In the genomic region with DNA sequence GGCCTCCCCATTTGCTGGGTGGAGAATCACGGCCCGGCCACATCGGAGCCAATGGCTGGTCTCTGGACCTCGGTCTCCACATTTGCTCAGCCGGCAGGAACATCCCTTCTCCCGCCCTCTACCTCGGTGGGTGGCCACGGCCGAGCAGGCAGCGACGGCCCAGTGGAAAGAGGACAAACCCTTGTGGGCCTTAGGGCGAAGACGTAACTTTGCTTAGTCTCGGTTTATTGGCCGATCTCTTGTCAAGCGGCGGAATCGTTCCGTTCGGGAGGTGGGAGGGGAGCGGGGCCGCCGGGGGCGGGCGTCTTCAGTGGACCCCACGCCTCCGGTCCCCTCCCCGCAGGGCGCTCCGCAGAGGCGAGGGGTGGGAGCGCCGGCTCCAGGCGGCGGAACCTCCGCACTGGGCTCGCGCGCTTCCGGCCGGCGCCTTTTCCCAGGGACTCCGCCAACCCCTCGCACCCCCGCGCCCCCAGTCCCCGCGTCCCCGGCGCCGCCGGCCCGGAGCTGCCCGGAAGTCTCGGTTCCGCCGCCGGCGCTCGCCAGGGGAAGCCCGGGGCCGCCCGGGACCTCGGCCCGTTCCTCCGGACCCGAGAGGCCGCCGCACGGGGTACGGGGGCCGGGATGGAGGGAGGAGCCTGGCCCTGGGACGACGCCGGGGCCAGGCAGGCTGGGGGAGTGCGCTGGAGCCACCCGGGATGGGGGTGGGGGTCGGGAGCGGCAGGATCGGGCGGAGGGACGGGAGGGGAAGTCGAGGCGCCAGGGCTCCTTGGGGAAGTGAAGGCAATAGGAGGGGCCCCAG, we compare ENCODE assay signal across 1 cellular context.
TF ChIP-seq lines count a peak whose summit lies in the region.

Gene ZNF580, plus strand, starts transcription at position 426 of the 799 bp plus-strand sequence. CDS start 1,507 bp downstream, outside the sequence.

TF ChIP-seq in SK-N-SH treated with all-trans-retinoic acid at 6 μM for 48 hours, 23 proteins besides CTCF, POLR2A, EP300 and RAD21 (continued from another document):
- TF ChIP-seq, protein P1, sequence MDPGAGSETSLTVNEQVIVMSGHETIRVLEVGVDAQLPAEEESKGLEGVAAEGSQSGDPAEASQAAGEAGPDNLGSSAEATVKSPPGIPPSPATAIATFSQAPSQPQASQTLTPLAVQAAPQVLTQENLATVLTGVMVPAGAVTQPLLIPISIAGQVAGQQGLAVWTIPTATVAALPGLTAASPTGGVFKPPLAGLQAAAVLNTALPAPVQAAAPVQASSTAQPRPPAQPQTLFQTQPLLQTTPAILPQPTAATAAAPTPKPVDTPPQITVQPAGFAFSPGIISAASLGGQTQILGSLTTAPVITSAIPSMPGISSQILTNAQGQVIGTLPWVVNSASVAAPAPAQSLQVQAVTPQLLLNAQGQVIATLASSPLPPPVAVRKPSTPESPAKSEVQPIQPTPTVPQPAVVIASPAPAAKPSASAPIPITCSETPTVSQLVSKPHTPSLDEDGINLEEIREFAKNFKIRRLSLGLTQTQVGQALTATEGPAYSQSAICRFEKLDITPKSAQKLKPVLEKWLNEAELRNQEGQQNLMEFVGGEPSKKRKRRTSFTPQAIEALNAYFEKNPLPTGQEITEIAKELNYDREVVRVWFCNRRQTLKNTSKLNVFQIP (CRISPR knock-in tag; IDR thresholded peaks at IDR 0.05; ENCODE audit: borderline replicate concordance, low read depth): no peak
